Comparison of ENCODE assay signal across 7 cellular contexts in the genomic region with DNA sequence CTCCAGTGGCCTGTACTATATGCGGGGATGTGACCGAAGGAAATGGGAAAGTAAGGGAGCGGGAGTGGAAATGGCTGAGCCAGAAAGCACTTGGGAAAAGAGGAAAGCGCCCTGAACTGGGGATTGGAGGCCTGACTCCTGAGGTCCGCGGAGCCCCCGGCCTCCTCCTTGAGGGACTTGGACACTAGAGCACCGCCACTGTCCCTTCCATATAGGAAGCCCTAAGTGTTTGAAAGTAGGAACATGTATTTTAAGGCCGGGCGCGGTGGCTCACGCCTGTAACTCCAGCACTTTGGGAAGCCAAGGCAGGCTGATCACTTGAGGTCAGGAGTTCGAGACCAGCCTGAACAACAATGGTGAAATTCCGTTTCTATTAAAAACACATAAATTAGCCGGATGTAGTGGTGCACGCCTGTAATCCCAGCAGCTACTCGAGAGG. TPM values are rescaled to one million over a fixed set of nuclear protein-coding genes. Genes with fewer than 3 reads are reported as not detected.
A peak's percentile ranks its signal among the peaks of the same experiment; 100 is the strongest.
DNase-seq lines count a peak whose midpoint lies in the region; TF ChIP-seq lines count a peak whose summit lies in the region.

No MANE protein-coding gene starts in this region.

- H3K36me3 Mint-ChIP-seq in HFFc6 (ENCODE audit: low read depth): peaks cover 21% of the 10 kb centered on the region
- H3K36me3 Mint-ChIP-seq in activated naive CD8-positive, alpha-beta T cell: no peaks in the 10 kb centered on the region

- TF ChIP-seq CTCF in HFFc6 (IDR thresholded peaks at IDR 0.05) (no peak), GM20000 (IDR thresholded peaks at IDR 0.05; ENCODE audit: extremely low read depth, missing control alignments) (no peak)

- peaks cover 43% of the 10 kb centered on the region for H3K4me1 Mint-ChIP-seq in HFFc6 (ENCODE audit: low read depth)
- H3K4me1 Mint-ChIP-seq in activated naive CD8-positive, alpha-beta T cell (ENCODE audit: low read depth): peaks cover 45% of the 10 kb centered on the region

- peaks cover 2% of the 10 kb centered on the region for H3K27me3 Mint-ChIP-seq in HFFc6 (ENCODE audit: insufficient read depth)
- H3K27me3 Mint-ChIP-seq in activated naive CD8-positive, alpha-beta T cell: no peaks in the 10 kb centered on the region

- peak overlapping the region; percentile 94 for H3K27ac ChIP-seq in temporal lobe (ENCODE audit: low read depth, low read length)

- peaks cover 5% of the 10 kb centered on the region for H3K9me3 ChIP-seq in iPS-18c (ENCODE audit: control insufficient read depth, insufficient read depth, low read length)

- peak overlapping the region; percentile 100 for H3K27ac Mint-ChIP-seq in HFFc6
- peak overlapping the region; percentile 98 for H3K27ac Mint-ChIP-seq in activated naive CD8-positive, alpha-beta T cell

- H3K4me3 Mint-ChIP-seq in HFFc6: peak overlapping the region; percentile 99
- peak overlapping the region; percentile 98 for H3K4me3 Mint-ChIP-seq in activated naive CD8-positive, alpha-beta T cell

- H3K9me3 Mint-ChIP-seq in HFFc6: no peaks in the 10 kb centered on the region
- no peaks in the 10 kb centered on the region for H3K9me3 Mint-ChIP-seq in activated naive CD8-positive, alpha-beta T cell (ENCODE audit: low read depth)

- DNase-seq in HFFc6 (no peak), NCI-H1092 treated with DMSO at 0.1 percent for 48 hours (lab: John Stamatoyannopoulos, UW) (no peak), H4 (ENCODE audit: low spot score) (no peak), GM20000 (ENCODE audit: low spot score) (no peak)

- peak overlapping the region; percentile 75 for H3K4me3 ChIP-seq in iPS-18c (ENCODE audit: insufficient read depth, low read depth, low read length)

RNA-seq across cellular contexts. Expression of a gene that starts 0.5 kb away (rescaled TPM):
- 10 to 100 TPM; 73.9 to 90.4 (median 78.1) TPM for total RNA-seq in HFFc6 (2021; fragmentation: NEBNext Ultra II Directional; extraction: Animal tissue kit (Norgen Biotek cat#: 25700))
- total RNA-seq in temporal lobe: 16.7 TPM
- total RNA-seq in H4 (2014; rRNA removed; shearing (Covaris generic)): 55.0 and 77.6 TPM in 2 replicates

RNA-seq across cellular contexts. Expression of a gene that starts 15.7 kb away (rescaled TPM):
- 10 to 100 TPM; 12.5 to 15.4 (median 13.8) TPM for total RNA-seq in HFFc6 (2021; fragmentation: NEBNext Ultra II Directional; extraction: Animal tissue kit (Norgen Biotek cat#: 25700))
- 42.0 TPM for total RNA-seq in temporal lobe
- total RNA-seq in H4 (2014; rRNA removed; shearing (Covaris generic)): 2.5 and 2.9 TPM in 2 replicates
